Comparison of ENCODE assay signal across 17 cellular contexts in genomic region chr6:81770395-81770794, GRCh38.
"Had no signal": no experiment of that assay in that cellular context is flagged by ENCODE, and none has a peak within 500 bp of the region (broad histone marks: within the 10 kb centered on the region; RNA-seq: fewer than 3 reads in every experiment).

No MANE protein-coding gene starts in this region.

- H3K27me3 ChIP-seq: gastrocnemius medialis, heart right ventricle, neural progenitor cell, uterus had no signal

- H3K27ac Mint-ChIP-seq: activated naive CD4-positive, alpha-beta T cell treated with anti-CD3 and anti-CD28 coated beads, Interleukin-2, amount 10 ng/mL, durations not matched to agents 7 days and 5 days; activated T-helper 2 cell treated with anti-CD3 and anti-CD28 coated beads, Interferon-gamma antibody, Interleukin-2, Interleukin-4, amounts not matched to agents 10 μg/mL and 5 μg/mL and 100 μg/mL, durations not matched to agents 14 hours and 24 hours and 36 hours; naive B cell; neural progenitor cell; stimulated activated memory B cell treated with anti-CD40 and anti-IgM and Interleukin-4, amounts not matched to agents 10 μg/mL and 1 μg/mL and 100 μg/mL, for 72 hours had no signal

- ATAC-seq: heart right ventricle; left cardiac atrium; sciatic nerve; stimulated activated memory B cell treated with anti-CD40 and anti-IgM and Interleukin-4, amounts not matched to agents 10 μg/mL and 1 μg/mL and 100 μg/mL, for 72 hours had no signal

- H3K4me1 Mint-ChIP-seq: activated naive CD4-positive, alpha-beta T cell treated with anti-CD3 and anti-CD28 coated beads, Interleukin-2, amount 10 ng/mL, durations not matched to agents 7 days and 5 days; naive B cell; neural progenitor cell had no signal

- H3K4me3 Mint-ChIP-seq: activated naive CD4-positive, alpha-beta T cell treated with anti-CD3 and anti-CD28 coated beads, Interleukin-2, amount 10 ng/mL, durations not matched to agents 7 days and 5 days; naive B cell; neural progenitor cell; stimulated activated memory B cell treated with anti-CD40 and anti-IgM and Interleukin-4, amounts not matched to agents 10 μg/mL and 1 μg/mL and 100 μg/mL, for 72 hours had no signal

- H3K36me3 Mint-ChIP-seq: activated naive CD4-positive, alpha-beta T cell treated with anti-CD3 and anti-CD28 coated beads, Interleukin-2, amount 10 ng/mL, durations not matched to agents 7 days and 5 days; naive B cell; neural progenitor cell; stimulated activated memory B cell treated with anti-CD40 and anti-IgM and Interleukin-4, amounts not matched to agents 10 μg/mL and 1 μg/mL and 100 μg/mL, for 72 hours had no signal

- H3K4me2 ChIP-seq: neural progenitor cell had no signal

- H3K36me3 ChIP-seq: gastrocnemius medialis, heart right ventricle, neural progenitor cell, uterus had no signal

- H3K4me1 ChIP-seq: uterus had no signal

- H3K9me3 Mint-ChIP-seq: activated naive CD4-positive, alpha-beta T cell treated with anti-CD3 and anti-CD28 coated beads, Interleukin-2, amount 10 ng/mL, durations not matched to agents 7 days and 5 days; activated T-helper 2 cell treated with anti-CD3 and anti-CD28 coated beads, Interferon-gamma antibody, Interleukin-2, Interleukin-4, amounts not matched to agents 10 μg/mL and 5 μg/mL and 100 μg/mL, durations not matched to agents 14 hours and 24 hours and 36 hours; neural progenitor cell; stimulated activated memory B cell treated with anti-CD40 and anti-IgM and Interleukin-4, amounts not matched to agents 10 μg/mL and 1 μg/mL and 100 μg/mL, for 72 hours had no signal

- H3K27ac ChIP-seq: gastrocnemius medialis, heart right ventricle, neural progenitor cell, uterus, VCaP had no signal

- H3K27me3 Mint-ChIP-seq: activated naive CD4-positive, alpha-beta T cell treated with anti-CD3 and anti-CD28 coated beads, Interleukin-2, amount 10 ng/mL, durations not matched to agents 7 days and 5 days; stimulated activated memory B cell treated with anti-CD40 and anti-IgM and Interleukin-4, amounts not matched to agents 10 μg/mL and 1 μg/mL and 100 μg/mL, for 72 hours had no signal

- DNase-seq: activated CD4-positive, alpha-beta T cell treated with anti-CD3 and anti-CD28 coated beads, Interleukin-2, amount 50 U/mL, for 48 hours; activated naive CD4-positive, alpha-beta T cell treated with anti-CD3 and anti-CD28 coated beads, Interleukin-2, amount 10 ng/mL, durations not matched to agents 7 days and 5 days; activated T-cell treated with anti-CD3 and anti-CD28 coated beads, Interleukin-2, amount 50 U/mL, for 1 hour; dermis blood vessel endothelial cell; gastrocnemius medialis; heart right ventricle; left cardiac atrium; naive B cell; stimulated activated CD4-positive, alpha-beta T cell treated with anti-CD3 and anti-CD28 coated beads, Interleukin-1b, Interleukin-23, amount 100 ng/mL, for 48 hours; T-helper 9 cell; uterus had no signal

- H3K4me3 ChIP-seq: gastrocnemius medialis, heart right ventricle, lung, neural progenitor cell, uterus had no signal

- H3K9ac ChIP-seq: neural progenitor cell had no signal

- H3K9me3 ChIP-seq: gastrocnemius medialis, heart right ventricle, uterus had no signal
